Comparison of ENCODE assay signal across 17 cellular contexts in genomic region chr5:139180850-139181785, GRCh38. TPM values are rescaled to one million over a fixed set of nuclear protein-coding genes. Genes with fewer than 3 reads are reported as not detected.
DNase-seq lines count a peak whose midpoint lies in the region; ATAC-seq and TF ChIP-seq lines count a peak whose summit lies in the region.
"Had no signal": no experiment of that assay in that cellular context is flagged by ENCODE, and none has a peak within 500 bp of the region (broad histone marks: within the 10 kb centered on the region; RNA-seq: fewer than 3 reads in every experiment).

No MANE protein-coding gene starts in this region.

- DNase-seq in Ammon's horn (ENCODE audit: low spot score) (peak; percentile 53), NCI-H446 treated with DMSO at 0.1 percent for 48 hours (lab: John Stamatoyannopoulos, UW) (peak; percentile 19), fibroblast of gingiva (ENCODE audit: low read depth) (peak; percentile 73), osteocyte (ENCODE audit: extremely low spot score, unreplicated experiment) (no peak), ovary (no peak), foreskin melanocyte (no peak), NCI-H524 treated with DMSO at 0.1 percent for 48 hours (lab: John Stamatoyannopoulos, UW) (no peak)
- DNase-seq: activated CD8-positive, alpha-beta memory T cell treated with anti-CD3 and anti-CD28 coated beads, Interleukin-2, amount 50 U/mL, for 48 hours; activated naive CD8-positive, alpha-beta T cell treated with anti-CD3 and anti-CD28 coated beads, Interleukin-2, amount 50 U/mL, for 24 hours; C1 segment of cervical spinal cord; DND-41; NCI-H2171; OCI-M1; T-cell had no signal

- H3K27ac ChIP-seq in ovary, result peak overlapping the region in 1 of 2 donors; percentile 9
- H3K27ac ChIP-seq: colonic mucosa, upper lobe of left lung had no signal

- no peak overlapping the region for H3K4me3 ChIP-seq in ovary
- H3K4me3 ChIP-seq: colonic mucosa, upper lobe of left lung had no signal

- intact Hi-C loops in ovary (cut with DNase I), result no loop called here

- no peak for ATAC-seq in GM18858 (IDR thresholded peaks at IDR 0.05; ENCODE audit: unreplicated experiment)
- ATAC-seq: T-cell had no signal

- peak overlapping the region; percentile 56 for H3K27ac Mint-ChIP-seq in osteocyte (ENCODE audit: unreplicated experiment)
- H3K27ac Mint-ChIP-seq: activated naive CD8-positive, alpha-beta T cell treated with anti-CD3 and anti-CD28 coated beads, Interleukin-2, amount 50 U/mL, for 24 hours; T-cell had no signal

- H3K4me3 Mint-ChIP-seq in osteocyte (ENCODE audit: unreplicated experiment), result peak overlapping the region; percentile 24
- H3K4me3 Mint-ChIP-seq: activated naive CD8-positive, alpha-beta T cell treated with anti-CD3 and anti-CD28 coated beads, Interleukin-2, amount 50 U/mL, for 24 hours; T-cell had no signal

- TF ChIP-seq CTCF in osteocyte (IDR thresholded peaks at IDR 0.05) (no peak), ovary (IDR thresholded peaks at IDR 0.05) (no peak)

- H3K36me3 ChIP-seq in ovary, result no peaks in the 10 kb centered on the region
- H3K36me3 ChIP-seq: colonic mucosa, upper lobe of left lung had no signal

- H3K4me1 Mint-ChIP-seq in osteocyte (ENCODE audit: unreplicated experiment), result peaks cover 46% of the 10 kb centered on the region

- no peak for TF ChIP-seq POLR2A in ovary (IDR thresholded peaks at IDR 0.05)

- H3K9me3 ChIP-seq in ovary, result no peaks in the 10 kb centered on the region
- H3K9me3 ChIP-seq: colonic mucosa, upper lobe of left lung had no signal

- peaks cover 33% of the 10 kb centered on the region for H3K4me1 ChIP-seq in ovary (ENCODE audit: insufficient read depth)

- no peaks in the 10 kb centered on the region for H3K27me3 ChIP-seq in ovary
- H3K27me3 ChIP-seq: colonic mucosa, upper lobe of left lung had no signal

- no peaks in the 10 kb centered on the region for H3K27me3 Mint-ChIP-seq in osteocyte (ENCODE audit: unreplicated experiment)
- H3K27me3 Mint-ChIP-seq: activated naive CD8-positive, alpha-beta T cell treated with anti-CD3 and anti-CD28 coated beads, Interleukin-2, amount 50 U/mL, for 24 hours; T-cell had no signal

- H3K9me3 Mint-ChIP-seq in osteocyte (ENCODE audit: unreplicated experiment), result no peaks in the 10 kb centered on the region
- H3K9me3 Mint-ChIP-seq: activated naive CD8-positive, alpha-beta T cell treated with anti-CD3 and anti-CD28 coated beads, Interleukin-2, amount 50 U/mL, for 24 hours had no signal

- H3K36me3 Mint-ChIP-seq in osteocyte (ENCODE audit: unreplicated experiment), result no peaks in the 10 kb centered on the region

- WGBS in ovary, 3 donors, result 29 to 41% (median 40%) methylated on average over 3 of the region's 3 CpGs

- TF ChIP-seq EP300 in ovary (IDR thresholded peaks at IDR 0.05), result no peak

RNA-seq across cellular contexts. Expression of gene SIL1, which starts 17.1 kb away (rescaled TPM):
- total RNA-seq in osteocyte (58.0 and 58.4 TPM in 2 replicates), ovary (10 to 100 TPM; 15.7 to 45.2 (median 34.9) TPM)
- polyA plus RNA-seq in ovary, result 10 to 100 TPM; 29.5 to 93.0 TPM

Comparison
In these comparisons a context has a peak if more than half of its experiments do, and no peak if none do; other contexts are left out.
1. DNase-seq: peak in Ammon's horn (single experiment), NCI-H446 treated with DMSO at 0.1 percent for 48 hours (single experiment) and fibroblast of gingiva (single experiment); none in osteocyte (single experiment), ovary (0 of 5), foreskin melanocyte (single experiment) and NCI-H524 treated with DMSO at 0.1 percent for 48 hours (single experiment).